ENCODE assay signal across 19 cellular contexts in the genomic region with DNA sequence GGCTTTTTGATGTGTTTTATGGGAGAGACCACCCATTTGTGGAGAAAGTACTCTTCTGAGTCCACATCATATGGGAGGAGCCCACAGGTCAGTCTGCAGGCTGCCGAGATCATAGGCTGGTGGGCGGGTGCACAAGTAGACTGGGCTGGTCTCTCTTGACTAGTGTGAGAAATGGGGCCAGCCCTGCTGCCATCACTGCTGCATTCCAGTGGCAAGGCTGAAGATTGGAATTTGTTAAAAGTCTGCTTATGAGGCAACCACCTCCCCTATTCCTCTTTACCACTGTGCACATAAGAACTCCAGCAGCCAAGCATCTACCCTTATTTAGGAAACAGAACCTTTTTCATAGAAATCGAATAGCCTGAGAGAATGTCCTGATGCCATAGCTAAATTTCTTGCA.
"Had no signal": no experiment of that assay in that cellular context is flagged by ENCODE, and none has a peak within 500 bp of the region (broad histone marks: within the 10 kb centered on the region; RNA-seq: fewer than 3 reads in every experiment).

No MANE protein-coding gene starts in this region.

- H3K4me1 ChIP-seq: left lung, tibial nerve, vagina had no signal

- ATAC-seq: left lung; mucosa of descending colon; naive thymus-derived CD8-positive, alpha-beta T cell had no signal

- FAIRE-seq: kidney had no signal

- H3K27me3 ChIP-seq: left lung, neutrophil, tibial nerve, vagina had no signal

- H3K27ac ChIP-seq: left lung, neutrophil, tibial nerve, vagina had no signal

- H3K4me3 ChIP-seq: left lung, mucosa of descending colon, tibial nerve, vagina had no signal

- H3K9me3 ChIP-seq: left lung, mucosa of descending colon, neutrophil, tibial nerve, vagina had no signal

- DNase-seq: activated CD4-positive, alpha-beta memory T cell treated with anti-CD3 and anti-CD28 coated beads, Interleukin-2, amount 10 ng/mL, durations not matched to agents 7 days and 5 days; activated CD4-positive, alpha-beta T cell treated with anti-CD3 and anti-CD28 coated beads for 4 hours; activated naive CD4-positive, alpha-beta T cell treated with anti-CD3 and anti-CD28 coated beads, Interleukin-2, amount 50 U/mL, for 16 hours; activated T-cell treated with anti-CD3 and anti-CD28 coated beads, Interleukin-2, amount 50 U/mL, for 24 hours; amniotic stem cell; effector CD8-positive, alpha-beta T cell; kidney; left lung; mammary epithelial cell; mucosa of descending colon; naive thymus-derived CD8-positive, alpha-beta T cell; retina; stimulated activated CD4-positive, alpha-beta T cell treated with anti-CD3 and anti-CD28 coated beads, Interleukin-15, amount 100 ng/mL, for 24 hours; stimulated activated CD4-positive, alpha-beta T cell treated with anti-CD3 and anti-CD28 coated beads, Interleukin-4, amount 100 ng/mL, for 24 hours; stimulated activated naive CD4-positive, alpha-beta T cell; T-helper 2 cell had no signal
